In the genomic region with DNA sequence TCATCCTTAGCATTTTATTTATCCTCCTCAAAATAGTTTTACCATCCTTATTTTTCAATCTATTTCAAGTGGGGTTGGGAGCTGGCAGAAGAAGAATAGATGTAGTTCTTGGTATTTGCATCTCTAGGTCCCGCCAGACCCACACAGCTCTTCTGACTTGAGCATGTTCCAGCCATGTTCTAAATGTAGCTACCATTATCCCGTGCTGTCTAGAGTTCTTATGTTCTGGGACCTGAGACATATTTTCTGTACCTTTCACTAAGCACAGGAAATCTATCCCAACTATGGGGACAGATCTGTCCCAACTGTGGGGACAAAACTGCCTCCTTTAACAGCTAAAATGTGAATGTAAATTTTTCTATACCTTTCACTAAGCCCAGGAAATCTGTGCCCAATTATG, we compare ENCODE assay signal across 28 cellular contexts. TPM values are rescaled to one million over a fixed set of nuclear protein-coding genes. Genes with fewer than 3 reads are reported as not detected.
A peak's percentile ranks its signal among the peaks of the same experiment; 100 is the strongest.
DNase-seq lines count a peak whose midpoint lies in the region; ATAC-seq, FAIRE-seq and TF ChIP-seq lines count a peak whose summit lies in the region.
"Had no signal": no experiment of that assay in that cellular context is flagged by ENCODE, and none has a peak within 500 bp of the region (broad histone marks: within the 10 kb centered on the region; RNA-seq: fewer than 3 reads in every experiment).

No MANE protein-coding gene starts in this region.

- 53 to 71% methylated on average over 2 of the region's 2 CpGs for WGBS in heart right ventricle, 2 donors
- WGBS in psoas muscle, 3 donors = 39 to 68% (median 48%) methylated on average over 2 of the region's 2 CpGs

- H3K9me3 ChIP-seq in heart right ventricle (no peaks in the 10 kb centered on the region), psoas muscle (no peaks in the 10 kb centered on the region), skeletal muscle tissue (ENCODE audit: control insufficient read depth in 3 of 3, low read length in 3 of 3) (no peaks in the 10 kb centered on the region)
- H3K9me3 ChIP-seq: A549, BE2C had no signal

- H3K27me3 ChIP-seq in heart right ventricle (no peaks in the 10 kb centered on the region), psoas muscle (ENCODE audit: insufficient read depth in 3 of 3, low read length in 2 of 3) (no peaks in the 10 kb centered on the region), skeletal muscle tissue (ENCODE audit: control insufficient read depth in 3 of 3, insufficient read depth in 3 of 3, low read length in 3 of 3) (no peaks in the 10 kb centered on the region), foreskin keratinocyte (no peaks in the 10 kb centered on the region)
- H3K27me3 ChIP-seq: BE2C, BLaER1 had no signal

- H3K9ac ChIP-seq in skeletal muscle tissue (ENCODE audit: low read depth in 1 of 3, low read length in 3 of 3) = no peak overlapping the region
- H3K9ac ChIP-seq: BLaER1 had no signal

- peak; percentile 52 for ATAC-seq in left ventricle myocardium superior
- ATAC-seq in heart right ventricle = no peak
- no peak for ATAC-seq in psoas muscle
- no peak for ATAC-seq in foreskin keratinocyte
- ATAC-seq: A549, GM12878 had no signal

- peak; percentile 20 for FAIRE-seq in H54 (lab: Jason Lieb, UNC)
- FAIRE-seq: A549, GM12878, GM12892, GM18507 had no signal

- H3K4me3 ChIP-seq in heart right ventricle (no peak overlapping the region), psoas muscle (no peak overlapping the region), skeletal muscle tissue (ENCODE audit: low read length in 3 of 3) (no peak overlapping the region)
- H3K4me3 ChIP-seq: A549, BLaER1, GM12878 had no signal

- intact Hi-C loops in left ventricle myocardium superior (cut with micrococcal nuclease) (no loop called here), heart right ventricle (cut with DNase I) (loop anchor here in 3 of 10 donors (10.0 kb wide), 3 partner anchors 178 to 248 kb away; no protein-coding TSS in a partner anchor), psoas muscle (cut with DNase I) (loop anchor here in 1 of 2 donors (10.0 kb wide), 1 partner anchor 188 kb away; no protein-coding TSS in a partner anchor)

- H3K4me1 ChIP-seq in heart right ventricle = peaks cover 0 to 37% (median 21%) of the 10 kb centered on the region in 9 donors
- H3K4me1 ChIP-seq in psoas muscle = peaks cover 54% of the 10 kb centered on the region
- peaks cover 2 to 17% (median 16%) of the 10 kb centered on the region in 3 donors for H3K4me1 ChIP-seq in skeletal muscle tissue (ENCODE audit: control insufficient read depth in 3 of 3, insufficient read depth in 3 of 3, low read length in 3 of 3)
- H3K4me1 ChIP-seq in foreskin keratinocyte = no peaks in the 10 kb centered on the region
- H3K4me1 ChIP-seq: A549, BLaER1 had no signal

- no peak for TF ChIP-seq POLR2A in H54 (IDR thresholded peaks at IDR 0.05; ENCODE audit: low read depth, low read length)

- no peaks in the 10 kb centered on the region for H3K36me3 ChIP-seq in heart right ventricle
- H3K36me3 ChIP-seq in psoas muscle (ENCODE audit: insufficient read depth in 1 of 2, low read depth in 1 of 2) = peaks cover 0 to 3% of the 10 kb centered on the region in 2 donors
- no peaks in the 10 kb centered on the region for H3K36me3 ChIP-seq in skeletal muscle tissue (ENCODE audit: control insufficient read depth in 3 of 3, insufficient read depth in 3 of 3, low read length in 3 of 3)
- H3K36me3 ChIP-seq: BE2C had no signal

- H3K27ac ChIP-seq in heart right ventricle = peak overlapping the region in 1 of 10 donors; percentile 2
- H3K27ac ChIP-seq in psoas muscle = peak overlapping the region; percentile 47
- H3K27ac ChIP-seq in skeletal muscle tissue (ENCODE audit: low read depth, low read length) = peak overlapping the region; percentile 15
- H3K27ac ChIP-seq in foreskin keratinocyte = no peak overlapping the region
- H3K27ac ChIP-seq: A549, BLaER1 had no signal

- TF ChIP-seq CTCF in heart right ventricle (IDR thresholded peaks at IDR 0.05) = no peak
- TF ChIP-seq CTCF in psoas muscle (IDR thresholded peaks at IDR 0.05) = no peak
- no peak for TF ChIP-seq CTCF in foreskin keratinocyte (conservative IDR thresholded peaks at IDR 0.05)

- DNase-seq in left ventricle myocardium superior (no peak), heart right ventricle (no peak), H54 (ENCODE audit: insufficient read length, low spot score) (no peak), psoas muscle (no peak), foreskin keratinocyte (no peak), A172 (ENCODE audit: low spot score) (no peak)
- no peak for DNase-seq in effector CD4-positive, alpha-beta T cell
- DNase-seq: 8988T; ACHN; BE2C; C1 segment of cervical spinal cord; CD4-positive, alpha-beta memory T cell; CD4-positive, CD25-positive, alpha-beta regulatory T cell; CD8-positive, alpha-beta memory T cell; COR-L47; DMS 273 treated with DMSO at 0.1 percent for 48 hours; DMS153; DMS53; DMS79; DND-41; EL; GDM1 had no signal

RNA-seq across cellular contexts. Expression of gene PAM, which starts 32.0 kb away (rescaled TPM):
- total RNA-seq in left ventricle myocardium superior (1,055 TPM), heart right ventricle (1,000 to 10,000 TPM in 8 of 10 donors, 100 to 1,000 TPM in 2; 917 to 1,485 (median 1,108) TPM), psoas muscle (100 to 1,000 TPM in 3 of 4 donors, 10 to 100 TPM in 1; 99.1 to 279 (median 191) TPM), skeletal muscle tissue (95.5 TPM), foreskin keratinocyte (56.6 and 63.3 TPM in 2 replicates)
- polyA plus RNA-seq in heart right ventricle (100 to 1,000 TPM; 488 to 515 TPM), psoas muscle (100 to 1,000 TPM in 2 of 3 donors, 10 to 100 TPM in 1; 29.5 to 193 (median 139) TPM), foreskin keratinocyte (37.4 and 38.3 TPM in 2 replicates)
- 190 and 218 TPM in 2 replicates for total RNA-seq in A172 (2014; rRNA removed; shearing (Covaris generic))
